ENCODE assay signal across 19 cellular contexts in genomic region chr1:25554426-25554780, GRCh38. TPM values are rescaled to one million over a fixed set of nuclear protein-coding genes. Genes with fewer than 3 reads are reported as not detected.
DNase-seq lines count a peak whose midpoint lies in the region; ATAC-seq and TF ChIP-seq lines count a peak whose summit lies in the region.
"Had no signal": no experiment of that assay in that cellular context is flagged by ENCODE, and none has a peak within 500 bp of the region (broad histone marks: within the 10 kb centered on the region; RNA-seq: fewer than 3 reads in every experiment).

No MANE protein-coding gene starts in this region.

- in situ Hi-C loops in gastrocnemius medialis (cut with MboI; ENCODE audit: low sequenced_read_pairs in 4 of 4): no loop called here

- POLR2A ChIA-PET in activated CD4-positive, alpha-beta T cell treated with anti-CD3 and anti-CD28 coated beads for 36 hours (lab: Charles Lee): no interaction called here
- POLR2A ChIA-PET in HEK293 (lab: Yijun Ruan, JAX): interaction anchor here (1.4 kb wide), 1 partner anchor 15 kb away, joined by 4 read pairs; no protein-coding TSS in a partner anchor

- TF ChIP-seq POLR2A in gastrocnemius medialis (IDR thresholded peaks at IDR 0.05): no peak

- CTCF ChIA-PET in activated CD4-positive, alpha-beta T cell treated with anti-CD3 and anti-CD28 coated beads for 36 hours (lab: Charles Lee): interaction anchor here (0.7 to 1.1 kb wide), 4 partner anchors 22 to 262 kb away, joined by 3 to 5 read pairs (median 4); no protein-coding TSS in a partner anchor
- CTCF ChIA-PET in HEK293 (lab: Yijun Ruan, JAX): interaction anchor here (0.5 to 0.6 kb wide), 3 partner anchors 11 to 144 kb away, joined by 3 read pairs; no protein-coding TSS in a partner anchor

- no peak overlapping the region for H3K27ac ChIP-seq in HEK293 (ENCODE audit: extremely low read depth, low read depth, low read length)
- peak overlapping the region; percentile 54 for H3K27ac ChIP-seq in effector memory CD4-positive, alpha-beta T cell (ENCODE audit: insufficient read depth, low read length, poor library complexity, severe bottlenecking)
- peak overlapping the region in 3 of 4 donors; percentile 2 to 31 (median 15) for H3K27ac ChIP-seq in gastrocnemius medialis
- H3K27ac ChIP-seq: 22Rv1, KMS-11 had no signal

- H3K4me1 ChIP-seq in HEK293 (ENCODE audit: control insufficient read depth, insufficient read depth, low read length): no peaks in the 10 kb centered on the region; the same call in 1 of the 2 replicates
- H3K4me1 ChIP-seq in effector memory CD4-positive, alpha-beta T cell (ENCODE audit: control insufficient read depth, insufficient read depth, low read length, poor library complexity, severe bottlenecking): peaks cover 98% of the 10 kb centered on the region
- peaks cover 63 to 64% of the 10 kb centered on the region in 2 donors for H3K4me1 ChIP-seq in gastrocnemius medialis

- no peak for ATAC-seq in activated CD4-positive, alpha-beta T cell treated with anti-CD3 and anti-CD28 coated beads for 36 hours
- ATAC-seq in gastrocnemius medialis: no peak
- ATAC-seq in HG03025 (IDR thresholded peaks at IDR 0.05; ENCODE audit: low FRiP score, unreplicated experiment): no peak
- ATAC-seq: GM12878, GM23338 had no signal

- H3K27me3 Mint-ChIP-seq in activated CD4-positive, alpha-beta T cell treated with anti-CD3 and anti-CD28 coated beads for 36 hours: no peaks in the 10 kb centered on the region
- H3K27me3 Mint-ChIP-seq: B cell had no signal

- intact Hi-C loops in activated CD4-positive, alpha-beta T cell treated with anti-CD3 and anti-CD28 coated beads for 36 hours (cut with DNase I, micrococcal nuclease): no loop called here
- intact Hi-C loops in gastrocnemius medialis (cut with DNase I; ENCODE audit: low total_unique reads): no loop called here

- H3K36me3 Mint-ChIP-seq in activated CD4-positive, alpha-beta T cell treated with anti-CD3 and anti-CD28 coated beads for 36 hours (ENCODE audit: low read depth): peaks cover 11% of the 10 kb centered on the region

- H3K9me3 Mint-ChIP-seq in activated CD4-positive, alpha-beta T cell treated with anti-CD3 and anti-CD28 coated beads for 36 hours (ENCODE audit: low read depth): no peaks in the 10 kb centered on the region
- H3K9me3 Mint-ChIP-seq: GM23338 had no signal

- H3K36me3 ChIP-seq in HEK293 (ENCODE audit: control insufficient read depth in 2 of 2, insufficient read depth in 1 of 2, low read length in 2 of 2): peaks cover 0 to 49% of the 10 kb centered on the region in 2 experiments; a peak in 1 of 3 replicates
- peaks cover 40% of the 10 kb centered on the region for H3K36me3 ChIP-seq in effector memory CD4-positive, alpha-beta T cell (ENCODE audit: control insufficient read depth, insufficient read depth, low read length)
- H3K36me3 ChIP-seq in gastrocnemius medialis: no peaks in the 10 kb centered on the region

- H3K4me3 ChIP-seq in HEK293 (ENCODE audit: low read depth, low read length) (no peak overlapping the region), gastrocnemius medialis (no peak overlapping the region)
- H3K4me3 ChIP-seq in effector memory CD4-positive, alpha-beta T cell (ENCODE audit: insufficient read depth, low read depth, low read length, poor library complexity, severe bottlenecking): no peak overlapping the region
- H3K4me3 ChIP-seq: GM12878, GM23338 had no signal

- H3K27ac Mint-ChIP-seq in activated CD4-positive, alpha-beta T cell treated with anti-CD3 and anti-CD28 coated beads for 36 hours: peak overlapping the region; percentile 45
- H3K27ac Mint-ChIP-seq: B cell, GM23338 had no signal

- no peak for TF ChIP-seq CTCF in HEK293 (tag by site-specific recombination; IDR thresholded peaks at IDR 0.05)
- TF ChIP-seq CTCF in gastrocnemius medialis (IDR thresholded peaks at IDR 0.05 in 4 of 5, conservative IDR thresholded peaks at IDR 0.05 in 1 of 5): no peak

- DNase-seq in activated CD4-positive, alpha-beta T cell treated with anti-CD3 and anti-CD28 coated beads for 36 hours: no peak
- DNase-seq in activated CD4-positive, alpha-beta T cell treated with anti-CD3 and anti-CD28 coated beads for 48 hours: no peak
- DNase-seq in effector memory CD4-positive, alpha-beta T cell: no peak
- DNase-seq in gastrocnemius medialis: no peak
- no peak for DNase-seq in SK-N-DZ (ENCODE audit: low spot score)
- no peak for DNase-seq in NCI-H748 (lab: John Stamatoyannopoulos, UW; ENCODE audit: unreplicated experiment)
- DNase-seq: GDM1, NCI-H1105, NCI-H1694 treated with DMSO at 0.1 percent for 48 hours, NCI-H446, NCI-H69, OCI-M1 had no signal

- no peaks in the 10 kb centered on the region for H3K9me3 ChIP-seq in HEK293 (ENCODE audit: control insufficient read depth, insufficient read depth, low read depth, low read length)
- H3K9me3 ChIP-seq in effector memory CD4-positive, alpha-beta T cell (ENCODE audit: control insufficient read depth, low read length): no peaks in the 10 kb centered on the region
- H3K9me3 ChIP-seq in gastrocnemius medialis: no peaks in the 10 kb centered on the region

- no peak overlapping the region for H3K4me3 Mint-ChIP-seq in activated CD4-positive, alpha-beta T cell treated with anti-CD3 and anti-CD28 coated beads for 36 hours
- H3K4me3 Mint-ChIP-seq: B cell, GM23338 had no signal

- H3K4me1 Mint-ChIP-seq in activated CD4-positive, alpha-beta T cell treated with anti-CD3 and anti-CD28 coated beads for 36 hours: peaks cover 98% of the 10 kb centered on the region

- no peaks in the 10 kb centered on the region for H3K27me3 ChIP-seq in effector memory CD4-positive, alpha-beta T cell (replicated peaks; ENCODE audit: control insufficient read depth, insufficient read depth, low read length, poor library complexity, severe bottlenecking)
- H3K27me3 ChIP-seq in gastrocnemius medialis: no peaks in the 10 kb centered on the region

TF ChIP-seq in HEK293, 187 proteins besides CTCF, POLR2A, EP300 and RAD21:
- TF ChIP-seq ZNF677 (tag by site-specific recombination; IDR thresholded peaks at IDR 0.05) (no peak), ZNF768 (tag by site-specific recombination; IDR thresholded peaks at IDR 0.05) (0 out of 2 replicates have a peak, but pooled peaks have one; percentile 8)
TF ChIP-seq in HEK293: peak in this region for 1.

RNA-seq across cellular contexts. Expression of gene LDLRAP1, which starts 11.0 kb away (rescaled TPM):
- 10 to 100 TPM; 13.0 to 14.6 TPM for total RNA-seq in activated CD4-positive, alpha-beta T cell treated with anti-CD3 and anti-CD28 coated beads for 36 hours
- total RNA-seq in gastrocnemius medialis: 10 to 100 TPM in 3 of 4 donors, 1 to 10 TPM in 1; 10.0 to 17.9 (median 14.2) TPM
- 0.20 and 0.23 TPM in 2 replicates for polyA plus RNA-seq in SK-N-DZ (2014; cell fraction: cytosol; rRNA removed)
- 0.06 and 0.21 TPM in 2 replicates for polyA plus RNA-seq in SK-N-DZ (2014; cell fraction: nucleus; rRNA removed)
